In genomic region chr5:15791274-15791673, GRCh38 we compare ENCODE assay signal across 20 cellular contexts.
A peak's percentile ranks its signal among the peaks of the same experiment; 100 is the strongest.
DNase-seq lines count a peak whose midpoint lies in the region; ATAC-seq and TF ChIP-seq lines count a peak whose summit lies in the region.
"Had no signal": no experiment of that assay in that cellular context is flagged by ENCODE, and none has a peak within 500 bp of the region (broad histone marks: within the 10 kb centered on the region; RNA-seq: fewer than 3 reads in every experiment).

No MANE protein-coding gene starts in this region.

- H3K27me3 ChIP-seq in AG04450 (ENCODE audit: control insufficient read depth, insufficient read depth, low read length) = no peaks in the 10 kb centered on the region
- H3K27me3 ChIP-seq: brain microvascular endothelial cell, gastroesophageal sphincter, right atrium auricular region had no signal

- no peak overlapping the region for H3K27ac ChIP-seq in AG04450 (ENCODE audit: low read depth, low read length)
- H3K27ac ChIP-seq: brain microvascular endothelial cell, gastroesophageal sphincter, right atrium auricular region had no signal

- DNase-seq in AG04450 (ENCODE audit: low read depth, low spot score) = no peak
- DNase-seq in HT-29 (ENCODE audit: low spot score) = peak; percentile 12
- DNase-seq in SW480 (ENCODE audit: low spot score) = peak; percentile 49
- DNase-seq in fibroblast of the aortic adventitia (ENCODE audit: low read depth) = peak; percentile 17
- DNase-seq in activated naive CD4-positive, alpha-beta T cell treated with anti-CD3 and anti-CD28 coated beads, Interleukin-2, amount 50 U/mL, for 72 hours (ENCODE audit: low spot score in 2 of 2) = no peak
- no peak for DNase-seq in NCI-H345 (lab: John Stamatoyannopoulos, UW)
- DNase-seq: activated naive CD4-positive, alpha-beta T cell treated with anti-CD3 and anti-CD28 coated beads, Interleukin-2, amount 10 ng/mL, durations not matched to agents 7 days and 5 days; AML-193; effector CD8-positive, alpha-beta T cell; Kasumi-1; NCI-H187; NCI-H510A; stimulated activated CD4-positive, alpha-beta T cell treated with anti-CD3 and anti-CD28 coated beads, Interleukin-2, amount 100 ng/mL, for 24 hours had no signal

- peaks cover 0 to 6% of the 10 kb centered on the region in 2 donors for H3K9me3 Mint-ChIP-seq in activated naive CD4-positive, alpha-beta T cell treated with anti-CD3 and anti-CD28 coated beads, Interleukin-2, amount 50 U/mL, for 72 hours
- H3K9me3 Mint-ChIP-seq: memory B cell had no signal

- no peaks in the 10 kb centered on the region for H3K36me3 Mint-ChIP-seq in activated naive CD4-positive, alpha-beta T cell treated with anti-CD3 and anti-CD28 coated beads, Interleukin-2, amount 50 U/mL, for 72 hours
- H3K36me3 Mint-ChIP-seq: activated naive CD4-positive, alpha-beta T cell treated with anti-CD3 and anti-CD28 coated beads, Interleukin-2, amount 10 ng/mL, durations not matched to agents 7 days and 5 days; memory B cell had no signal

- TF ChIP-seq CTCF in AG04450 (IDR thresholded peaks at IDR 0.05; ENCODE audit: low read depth, low read length) = peak; percentile 24; the same call in 1 of the 2 replicates
- peak; percentile 17 for TF ChIP-seq CTCF in fibroblast of the aortic adventitia (IDR thresholded peaks at IDR 0.05; ENCODE audit: insufficient read depth, low read length)

- no peak overlapping the region for H3K4me3 ChIP-seq in AG04450 (ENCODE audit: low read depth, low read length)
- H3K4me3 ChIP-seq in fibroblast of the aortic adventitia (ENCODE audit: low read depth, low read length) = no peak overlapping the region
- H3K4me3 ChIP-seq: gastroesophageal sphincter, right atrium auricular region had no signal

- H3K9me3 ChIP-seq in AG04450 (ENCODE audit: control insufficient read depth, insufficient read depth, low read length) = no peaks in the 10 kb centered on the region
- H3K9me3 ChIP-seq: gastroesophageal sphincter, right atrium auricular region had no signal

- ATAC-seq in HG03159 (IDR thresholded peaks at IDR 0.05; ENCODE audit: unreplicated experiment) = no peak
- ATAC-seq in activated naive CD4-positive, alpha-beta T cell treated with anti-CD3 and anti-CD28 coated beads, Interleukin-2, amount 50 U/mL, for 72 hours = no peak
- ATAC-seq in HG02852 (IDR thresholded peaks at IDR 0.05; ENCODE audit: unreplicated experiment) = no peak
- ATAC-seq: activated CD4-positive, CD25-positive, alpha-beta regulatory T cell treated with anti-CD3 and anti-CD28 coated beads, Interleukin-2, amount 50 U/mL, for 24 hours; gastroesophageal sphincter had no signal

- POLR2A ChIA-PET in AG04450 (lab: Yijun Ruan, JAX) = no interaction called here

- H3K27ac Mint-ChIP-seq in activated naive CD4-positive, alpha-beta T cell treated with anti-CD3 and anti-CD28 coated beads, Interleukin-2, amount 50 U/mL, for 72 hours = no peak overlapping the region
- H3K27ac Mint-ChIP-seq: activated naive CD4-positive, alpha-beta T cell treated with anti-CD3 and anti-CD28 coated beads, Interleukin-2, amount 10 ng/mL, durations not matched to agents 7 days and 5 days; memory B cell had no signal

- CTCF ChIA-PET in AG04450 (lab: Charles Lee) = interaction anchor here (1.3 to 1.7 kb wide), 3 partner anchors 33 to 685 kb away, joined by 3 to 8 read pairs (median 4); no protein-coding TSS in a partner anchor

Comparison
In these comparisons a context has a peak if more than half of its experiments do, and no peak if none do; other contexts are left out.
1. DNase-seq: peak in HT-29 (single experiment), SW480 (single experiment) and fibroblast of the aortic adventitia (single experiment); none in AG04450 (single experiment), activated naive CD4-positive, alpha-beta T cell treated with anti-CD3 and anti-CD28 coated beads, Interleukin-2, amount 50 U/mL, for 72 hours (0 of 2) and NCI-H345 (single experiment).